Comparison of ENCODE assay signal across 13 cellular contexts in the genomic region with DNA sequence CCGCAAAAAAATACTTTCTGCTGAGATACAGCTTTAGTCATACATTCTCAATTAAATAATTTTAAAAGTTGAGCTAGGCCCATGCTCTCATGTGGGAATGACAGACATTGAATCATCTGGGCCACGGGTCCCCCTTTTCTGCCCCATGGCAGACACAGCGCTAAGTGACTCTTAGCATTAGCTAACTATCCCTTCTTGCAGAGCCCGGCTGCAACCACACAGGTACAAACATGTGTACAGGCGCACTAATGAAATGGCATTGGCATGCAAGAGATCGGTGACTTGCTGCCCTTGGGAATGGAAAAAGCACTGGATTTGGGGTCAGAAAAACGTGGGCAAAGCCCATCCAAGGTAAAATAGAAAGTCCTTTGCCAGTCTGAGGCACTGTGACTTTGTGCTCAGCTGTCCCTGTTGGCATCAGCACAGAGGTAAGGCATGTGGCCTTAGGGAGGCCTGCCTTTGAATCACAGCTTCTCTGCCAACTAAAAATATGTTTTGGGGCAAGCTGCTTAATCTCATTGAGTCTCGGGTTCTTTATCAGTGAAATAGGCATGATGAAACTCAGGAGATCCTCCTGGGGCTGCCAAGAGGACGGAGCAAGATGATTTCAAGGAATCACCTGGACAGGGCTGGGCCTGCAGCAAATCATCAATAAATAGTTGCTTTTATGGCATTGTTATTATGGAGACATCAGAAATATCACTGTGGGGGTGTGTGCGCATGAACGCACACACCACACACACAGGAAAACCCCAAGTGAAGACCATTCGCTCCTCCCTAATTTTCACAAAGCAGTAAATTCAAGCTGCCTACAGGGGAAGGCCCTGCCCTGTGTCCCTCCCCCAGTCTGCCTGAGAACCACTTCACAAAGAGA. TPM values are rescaled to one million over a fixed set of nuclear protein-coding genes. Genes with fewer than 3 reads are reported as not detected.
DNase-seq lines count a peak whose midpoint lies in the region; ATAC-seq and TF ChIP-seq lines count a peak whose summit lies in the region.
"Had no signal": no experiment of that assay in that cellular context is flagged by ENCODE, and none has a peak within 500 bp of the region (broad histone marks: within the 10 kb centered on the region; RNA-seq: fewer than 3 reads in every experiment).

No MANE protein-coding gene starts in this region.

- POLR2A ChIA-PET in WTC11 (lab: Charles Lee): interaction anchor here (0.8 kb wide), 1 partner anchor 27 kb away, joined by 3 read pairs; no protein-coding TSS in a partner anchor

- H3K27ac Mint-ChIP-seq in activated T-cell treated with anti-CD3 and anti-CD28 coated beads, Interleukin-2, amount 50 U/mL, for 72 hours: peak overlapping the region; percentile 48
- H3K27ac Mint-ChIP-seq in WTC11: 0 out of 2 replicates have a peak overlapping the region, but pooled peaks have one; percentile 26
- peak overlapping the region; percentile 56 for H3K27ac Mint-ChIP-seq in stimulated activated effector memory CD8-positive, alpha-beta T cell treated with anti-CD3 and anti-CD28 coated beads, Interleukin-12 subunit alpha, Interleukin-12 subunit beta, amount 100 ng/mL, for 72 hours

- H3K4me3 Mint-ChIP-seq in activated T-cell treated with anti-CD3 and anti-CD28 coated beads, Interleukin-2, amount 50 U/mL, for 72 hours: no peak overlapping the region
- no peak overlapping the region for H3K4me3 Mint-ChIP-seq in WTC11
- H3K4me3 Mint-ChIP-seq in stimulated activated effector memory CD8-positive, alpha-beta T cell treated with anti-CD3 and anti-CD28 coated beads, Interleukin-12 subunit alpha, Interleukin-12 subunit beta, amount 100 ng/mL, for 72 hours: no peak overlapping the region

- H3K27me3 Mint-ChIP-seq in activated T-cell treated with anti-CD3 and anti-CD28 coated beads, Interleukin-2, amount 50 U/mL, for 72 hours (ENCODE audit: low read depth): no peaks in the 10 kb centered on the region
- H3K27me3 Mint-ChIP-seq in WTC11 (ENCODE audit: low read depth): no peaks in the 10 kb centered on the region

- H3K9me3 Mint-ChIP-seq in activated T-cell treated with anti-CD3 and anti-CD28 coated beads, Interleukin-2, amount 50 U/mL, for 72 hours: no peaks in the 10 kb centered on the region
- H3K9me3 Mint-ChIP-seq in WTC11: peaks cover 6% of the 10 kb centered on the region; the same call in 1 of the 2 replicates
- no peaks in the 10 kb centered on the region for H3K9me3 Mint-ChIP-seq in stimulated activated effector memory CD8-positive, alpha-beta T cell treated with anti-CD3 and anti-CD28 coated beads, Interleukin-12 subunit alpha, Interleukin-12 subunit beta, amount 100 ng/mL, for 72 hours

- peaks cover 21% of the 10 kb centered on the region for H3K4me1 Mint-ChIP-seq in activated T-cell treated with anti-CD3 and anti-CD28 coated beads, Interleukin-2, amount 50 U/mL, for 72 hours (ENCODE audit: low read depth)
- H3K4me1 Mint-ChIP-seq in WTC11: peaks cover 21% of the 10 kb centered on the region
- peaks cover 51% of the 10 kb centered on the region for H3K4me1 Mint-ChIP-seq in stimulated activated effector memory CD8-positive, alpha-beta T cell treated with anti-CD3 and anti-CD28 coated beads, Interleukin-12 subunit alpha, Interleukin-12 subunit beta, amount 100 ng/mL, for 72 hours

- peak in 1 of 2 donors; percentile 48 for ATAC-seq in activated T-cell treated with anti-CD3 and anti-CD28 coated beads, Interleukin-2, amount 50 U/mL, for 72 hours (replicated peaks in 1 of 2)
- ATAC-seq in HG02642 (IDR thresholded peaks at IDR 0.05; ENCODE audit: poor library complexity, unreplicated experiment) (peak; percentile 46), WTC11 (no peak), HG03097 (IDR thresholded peaks at IDR 0.05; ENCODE audit: low FRiP score, unreplicated experiment) (no peak)
- no peak for ATAC-seq in stimulated activated effector memory CD8-positive, alpha-beta T cell treated with anti-CD3 and anti-CD28 coated beads, Interleukin-12 subunit alpha, Interleukin-12 subunit beta, amount 100 ng/mL, for 72 hours
- ATAC-seq: HCT116, psoas muscle had no signal

- no peak for TF ChIP-seq CTCF in WTC11 (IDR thresholded peaks at IDR 0.05)

- peaks cover 0 to 4% of the 10 kb centered on the region in 2 donors for H3K36me3 Mint-ChIP-seq in activated T-cell treated with anti-CD3 and anti-CD28 coated beads, Interleukin-2, amount 50 U/mL, for 72 hours (ENCODE audit: insufficient read depth in 2 of 2)
- no peaks in the 10 kb centered on the region for H3K36me3 Mint-ChIP-seq in WTC11
- H3K36me3 Mint-ChIP-seq in stimulated activated effector memory CD8-positive, alpha-beta T cell treated with anti-CD3 and anti-CD28 coated beads, Interleukin-12 subunit alpha, Interleukin-12 subunit beta, amount 100 ng/mL, for 72 hours: no peaks in the 10 kb centered on the region

- no peak for DNase-seq in activated T-cell treated with anti-CD3 and anti-CD28 coated beads, Interleukin-2, amount 50 U/mL, for 72 hours
- no peak for DNase-seq in activated T-cell treated with anti-CD3 and anti-CD28 coated beads for 4 hours
- no peak for DNase-seq in WTC11 (ENCODE audit: low spot score)
- DNase-seq in stimulated activated effector memory CD8-positive, alpha-beta T cell treated with anti-CD3 and anti-CD28 coated beads, Interleukin-12 subunit alpha, Interleukin-12 subunit beta, amount 100 ng/mL, for 72 hours (ENCODE audit: low spot score in 2 of 2): no peak
- DNase-seq in activated gamma-delta T cell (lab: John Stamatoyannopoulos, UW): no peak
- no peak for DNase-seq in AG08395 (ENCODE audit: low spot score)
- DNase-seq: activated CD4-positive, alpha-beta T cell treated with anti-CD3 and anti-CD28 coated beads, Interleukin-2, amount 50 U/mL, for 48 hours; left ventricle myocardium inferior; NCI-H345; psoas muscle had no signal

- CTCF ChIA-PET in WTC11 (lab: Charles Lee): interaction anchor here (1.3 to 2.1 kb wide), 3 partner anchors 16 to 202 kb away, joined by 6 to 10 read pairs (median 6); no protein-coding TSS in a partner anchor

TF ChIP-seq in WTC11, 78 proteins besides CTCF, POLR2A, EP300 and RAD21 (continues in another document):
- TF ChIP-seq, protein P1, sequence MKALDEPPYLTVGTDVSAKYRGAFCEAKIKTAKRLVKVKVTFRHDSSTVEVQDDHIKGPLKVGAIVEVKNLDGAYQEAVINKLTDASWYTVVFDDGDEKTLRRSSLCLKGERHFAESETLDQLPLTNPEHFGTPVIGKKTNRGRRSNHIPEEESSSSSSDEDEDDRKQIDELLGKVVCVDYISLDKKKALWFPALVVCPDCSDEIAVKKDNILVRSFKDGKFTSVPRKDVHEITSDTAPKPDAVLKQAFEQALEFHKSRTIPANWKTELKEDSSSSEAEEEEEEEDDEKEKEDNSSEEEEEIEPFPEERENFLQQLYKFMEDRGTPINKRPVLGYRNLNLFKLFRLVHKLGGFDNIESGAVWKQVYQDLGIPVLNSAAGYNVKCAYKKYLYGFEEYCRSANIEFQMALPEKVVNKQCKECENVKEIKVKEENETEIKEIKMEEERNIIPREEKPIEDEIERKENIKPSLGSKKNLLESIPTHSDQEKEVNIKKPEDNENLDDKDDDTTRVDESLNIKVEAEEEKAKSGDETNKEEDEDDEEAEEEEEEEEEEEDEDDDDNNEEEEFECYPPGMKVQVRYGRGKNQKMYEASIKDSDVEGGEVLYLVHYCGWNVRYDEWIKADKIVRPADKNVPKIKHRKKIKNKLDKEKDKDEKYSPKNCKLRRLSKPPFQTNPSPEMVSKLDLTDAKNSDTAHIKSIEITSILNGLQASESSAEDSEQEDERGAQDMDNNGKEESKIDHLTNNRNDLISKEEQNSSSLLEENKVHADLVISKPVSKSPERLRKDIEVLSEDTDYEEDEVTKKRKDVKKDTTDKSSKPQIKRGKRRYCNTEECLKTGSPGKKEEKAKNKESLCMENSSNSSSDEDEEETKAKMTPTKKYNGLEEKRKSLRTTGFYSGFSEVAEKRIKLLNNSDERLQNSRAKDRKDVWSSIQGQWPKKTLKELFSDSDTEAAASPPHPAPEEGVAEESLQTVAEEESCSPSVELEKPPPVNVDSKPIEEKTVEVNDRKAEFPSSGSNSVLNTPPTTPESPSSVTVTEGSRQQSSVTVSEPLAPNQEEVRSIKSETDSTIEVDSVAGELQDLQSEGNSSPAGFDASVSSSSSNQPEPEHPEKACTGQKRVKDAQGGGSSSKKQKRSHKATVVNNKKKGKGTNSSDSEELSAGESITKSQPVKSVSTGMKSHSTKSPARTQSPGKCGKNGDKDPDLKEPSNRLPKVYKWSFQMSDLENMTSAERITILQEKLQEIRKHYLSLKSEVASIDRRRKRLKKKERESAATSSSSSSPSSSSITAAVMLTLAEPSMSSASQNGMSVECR (CRISPR knock-in tag; IDR thresholded peaks at IDR 0.05; ENCODE audit: borderline replicate concordance): no peak
- TF ChIP-seq, protein P2, sequence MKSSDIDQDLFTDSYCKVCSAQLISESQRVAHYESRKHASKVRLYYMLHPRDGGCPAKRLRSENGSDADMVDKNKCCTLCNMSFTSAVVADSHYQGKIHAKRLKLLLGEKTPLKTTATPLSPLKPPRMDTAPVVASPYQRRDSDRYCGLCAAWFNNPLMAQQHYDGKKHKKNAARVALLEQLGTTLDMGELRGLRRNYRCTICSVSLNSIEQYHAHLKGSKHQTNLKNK (CRISPR knock-in tag; IDR thresholded peaks at IDR 0.05): no peak
- TF ChIP-seq, protein P3, sequence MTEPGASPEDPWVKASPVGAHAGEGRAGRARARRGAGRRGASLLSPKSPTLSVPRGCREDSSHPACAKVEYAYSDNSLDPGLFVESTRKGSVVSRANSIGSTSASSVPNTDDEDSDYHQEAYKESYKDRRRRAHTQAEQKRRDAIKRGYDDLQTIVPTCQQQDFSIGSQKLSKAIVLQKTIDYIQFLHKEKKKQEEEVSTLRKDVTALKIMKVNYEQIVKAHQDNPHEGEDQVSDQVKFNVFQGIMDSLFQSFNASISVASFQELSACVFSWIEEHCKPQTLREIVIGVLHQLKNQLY (CRISPR knock-in tag; IDR thresholded peaks at IDR 0.05): no peak
- TF ChIP-seq IRF2 (CRISPR knock-in tag; IDR thresholded peaks at IDR 0.05; ENCODE audit: borderline replicate concordance, low read depth) (no peak), CREB1 (CRISPR knock-in tag; IDR thresholded peaks at IDR 0.05) (no peak), RORB (CRISPR knock-in tag; IDR thresholded peaks at IDR 0.05) (no peak), SMAD3 (CRISPR knock-in tag; IDR thresholded peaks at IDR 0.05; ENCODE audit: borderline replicate concordance) (no peak)
- TF ChIP-seq, protein P4, sequence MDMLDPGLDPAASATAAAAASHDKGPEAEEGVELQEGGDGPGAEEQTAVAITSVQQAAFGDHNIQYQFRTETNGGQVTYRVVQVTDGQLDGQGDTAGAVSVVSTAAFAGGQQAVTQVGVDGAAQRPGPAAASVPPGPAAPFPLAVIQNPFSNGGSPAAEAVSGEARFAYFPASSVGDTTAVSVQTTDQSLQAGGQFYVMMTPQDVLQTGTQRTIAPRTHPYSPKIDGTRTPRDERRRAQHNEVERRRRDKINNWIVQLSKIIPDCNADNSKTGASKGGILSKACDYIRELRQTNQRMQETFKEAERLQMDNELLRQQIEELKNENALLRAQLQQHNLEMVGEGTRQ (CRISPR knock-in tag; IDR thresholded peaks at IDR 0.05): no peak

RNA-seq across cellular contexts. Expression of a gene that starts 54.2 kb away (rescaled TPM):
- total RNA-seq in activated T-cell treated with anti-CD3 and anti-CD28 coated beads, Interleukin-2, amount 50 U/mL, for 72 hours: 1 to 10 TPM; 7.1 to 8.6 TPM
- 20.6 to 24.3 TPM (median 23.3 TPM) in 3 replicates for total RNA-seq in WTC11 (2021)
